Comparison of ENCODE assay signal across 15 cellular contexts in genomic region chr3:108301695-108302404, GRCh38. TPM values are rescaled to one million over a fixed set of nuclear protein-coding genes. Genes with fewer than 3 reads are reported as not detected.
A peak's percentile ranks its signal among the peaks of the same experiment; 100 is the strongest.
DNase-seq lines count a peak whose midpoint lies in the region; ATAC-seq, FAIRE-seq and TF ChIP-seq lines count a peak whose summit lies in the region.
"Had no signal": no experiment of that assay in that cellular context is flagged by ENCODE, and none has a peak within 500 bp of the region (broad histone marks: within the 10 kb centered on the region; RNA-seq: fewer than 3 reads in every experiment).

No MANE protein-coding gene starts in this region.

- H2BK5ac ChIP-seq in trophoblast cell (ENCODE audit: low read depth, low read length, poor library complexity), result no peak overlapping the region

- no peak overlapping the region for H2BK120ac ChIP-seq in trophoblast cell (ENCODE audit: insufficient read depth, low read length, poor library complexity)

- ATAC-seq in HG03354 (IDR thresholded peaks at IDR 0.05; ENCODE audit: poor library complexity, severe bottlenecking, unreplicated experiment), result peak; percentile 58
- peak; percentile 75 for ATAC-seq in activated T-helper 17 cell treated with anti-CD3 and anti-CD28 coated beads, Interleukin-2, amount 50 U/mL, for 72 hours (replicated peaks)
- peak; percentile 85 for ATAC-seq in stimulated activated naive CD8-positive, alpha-beta T cell treated with anti-CD3 and anti-CD28 coated beads, Interleukin-15, amount 100 ng/mL, for 72 hours
- ATAC-seq: left ventricle myocardium superior had no signal

- no peaks in the 10 kb centered on the region for H3K9me3 Mint-ChIP-seq in activated T-helper 17 cell treated with anti-CD3 and anti-CD28 coated beads, Interleukin-2, amount 50 U/mL, for 72 hours
- peaks cover 0 to 5% of the 10 kb centered on the region in 2 donors for H3K9me3 Mint-ChIP-seq in stimulated activated naive CD8-positive, alpha-beta T cell treated with anti-CD3 and anti-CD28 coated beads, Interleukin-15, amount 100 ng/mL, for 72 hours
- H3K9me3 Mint-ChIP-seq: IgD-negative memory B cell had no signal

- H3K4me1 ChIP-seq in trophoblast cell (ENCODE audit: control insufficient read depth in 1 of 2, insufficient read depth in 2 of 2, low read length in 2 of 2), result peaks cover 0 to 11% of the 10 kb centered on the region in 2 experiments
- H3K4me1 ChIP-seq: testis had no signal

- no peaks in the 10 kb centered on the region for H3K79me1 ChIP-seq in trophoblast cell (ENCODE audit: low read length)

- H3K27me3 ChIP-seq in trophoblast cell (ENCODE audit: insufficient read depth, low read length), result no peaks in the 10 kb centered on the region
- H3K27me3 ChIP-seq: testis had no signal

- peak; percentile 15 for DNase-seq in stimulated activated CD4-positive, alpha-beta T cell treated with anti-CD3 and anti-CD28 coated beads, Interleukin-15, amount 100 ng/mL, for 24 hours
- no peak for DNase-seq in stimulated activated CD4-positive, alpha-beta T cell treated with anti-CD3 and anti-CD28 coated beads, Interleukin-12 subunit alpha, Interleukin-12 subunit beta, amount 100 ng/mL, for 4 hours
- peak in 1 of 2 donors; percentile 23 for DNase-seq in stimulated activated naive CD8-positive, alpha-beta T cell treated with anti-CD3 and anti-CD28 coated beads, Interleukin-15, amount 100 ng/mL, for 72 hours
- DNase-seq in H54 (ENCODE audit: insufficient read length, low spot score) (no peak), NCI-H2171 (lab: John Stamatoyannopoulos, UW) (no peak), trophoblast cell (no peak)
- DNase-seq: left ventricle myocardium superior, testis had no signal

- H3K27ac Mint-ChIP-seq in activated T-helper 17 cell treated with anti-CD3 and anti-CD28 coated beads, Interleukin-2, amount 50 U/mL, for 72 hours, result peak overlapping the region; percentile 77
- peak overlapping the region; percentile 92 to 96 for H3K27ac Mint-ChIP-seq in stimulated activated naive CD8-positive, alpha-beta T cell treated with anti-CD3 and anti-CD28 coated beads, Interleukin-15, amount 100 ng/mL, for 72 hours
- H3K27ac Mint-ChIP-seq: IgD-negative memory B cell had no signal

- no peak overlapping the region for H4K8ac ChIP-seq in trophoblast cell (ENCODE audit: low read depth, low read length)

- H2AK5ac ChIP-seq in trophoblast cell (ENCODE audit: low read length), result no peak overlapping the region

- H4K91ac ChIP-seq in trophoblast cell (ENCODE audit: low read depth, low read length), result no peak overlapping the region

- no peaks in the 10 kb centered on the region for H3K36me3 Mint-ChIP-seq in activated T-helper 17 cell treated with anti-CD3 and anti-CD28 coated beads, Interleukin-2, amount 50 U/mL, for 72 hours (ENCODE audit: low read depth)

- no CpG with 5 or more reads among the region's 5 CpGs for WGBS in trophoblast cell (ENCODE audit: extremely low coverage, insufficient coverage, insufficient read length)

- H3K4me2 ChIP-seq in trophoblast cell (ENCODE audit: low read length), result no peak overlapping the region
- H3K4me2 ChIP-seq: PC-9 had no signal

- no peak overlapping the region for H4K12ac ChIP-seq in trophoblast cell (ENCODE audit: low read depth, low read length)

- H3K14ac ChIP-seq in trophoblast cell (ENCODE audit: low read length), result no peak overlapping the region

- peak overlapping the region; percentile 74 for H3K4me3 Mint-ChIP-seq in activated T-helper 17 cell treated with anti-CD3 and anti-CD28 coated beads, Interleukin-2, amount 50 U/mL, for 72 hours
- H3K4me3 Mint-ChIP-seq in stimulated activated naive CD8-positive, alpha-beta T cell treated with anti-CD3 and anti-CD28 coated beads, Interleukin-15, amount 100 ng/mL, for 72 hours, result peak overlapping the region; percentile 66 to 79

- peaks cover 3% of the 10 kb centered on the region for H3K27me3 Mint-ChIP-seq in activated T-helper 17 cell treated with anti-CD3 and anti-CD28 coated beads, Interleukin-2, amount 50 U/mL, for 72 hours
- no peaks in the 10 kb centered on the region for H3K27me3 Mint-ChIP-seq in stimulated activated naive CD8-positive, alpha-beta T cell treated with anti-CD3 and anti-CD28 coated beads, Interleukin-15, amount 100 ng/mL, for 72 hours

- H3K4ac ChIP-seq in trophoblast cell (ENCODE audit: low read depth, low read length), result no peak overlapping the region

- no peak overlapping the region for H3K9ac ChIP-seq in trophoblast cell (ENCODE audit: low read length)

- no peak overlapping the region for H3K27ac ChIP-seq in trophoblast cell (ENCODE audit: low read depth, low read length)
- H3K27ac ChIP-seq: PC-9, testis had no signal

- H3K9me3 ChIP-seq in trophoblast cell (ENCODE audit: insufficient read depth, low read depth, low read length), result no peaks in the 10 kb centered on the region
- H3K9me3 ChIP-seq: testis had no signal

- H3K18ac ChIP-seq in trophoblast cell (ENCODE audit: low read length), result no peak overlapping the region

- no peak overlapping the region for H2BK12ac ChIP-seq in trophoblast cell (ENCODE audit: low read length)

- H3K79me2 ChIP-seq in trophoblast cell (ENCODE audit: control insufficient read depth, insufficient read depth, low read length, poor library complexity), result no peaks in the 10 kb centered on the region

- H3K4me1 Mint-ChIP-seq in activated T-helper 17 cell treated with anti-CD3 and anti-CD28 coated beads, Interleukin-2, amount 50 U/mL, for 72 hours, result peaks cover 21% of the 10 kb centered on the region
- H3K4me1 Mint-ChIP-seq in stimulated activated naive CD8-positive, alpha-beta T cell treated with anti-CD3 and anti-CD28 coated beads, Interleukin-15, amount 100 ng/mL, for 72 hours, result peaks cover 75% of the 10 kb centered on the region

- no peak for TF ChIP-seq POLR2A in H54 (IDR thresholded peaks at IDR 0.05; ENCODE audit: low read depth, low read length)

- H3K36me3 ChIP-seq in trophoblast cell (ENCODE audit: control insufficient read depth in 1 of 2, insufficient read depth in 2 of 2, low read length in 2 of 2), result no peaks in the 10 kb centered on the region

- H3K23ac ChIP-seq in trophoblast cell (ENCODE audit: low read length), result no peak overlapping the region

- no peak overlapping the region for H2AFZ ChIP-seq in trophoblast cell (ENCODE audit: insufficient read depth, low read length, poor library complexity)
- H2AFZ ChIP-seq: PC-9 had no signal

- no peak overlapping the region for H3K4me3 ChIP-seq in trophoblast cell (ENCODE audit: low read depth, low read length)
- H3K4me3 ChIP-seq: PC-9, testis had no signal

- FAIRE-seq in H54 (lab: Jason Lieb, UNC), result no peak
- FAIRE-seq: endothelial cell of umbilical vein had no signal

RNA-seq across cellular contexts. Expression of gene HHLA2, which starts 5.5 kb away (rescaled TPM):
- 1 to 10 TPM; 1.3 to 2.0 TPM for total RNA-seq in activated T-helper 17 cell treated with anti-CD3 and anti-CD28 coated beads, Interleukin-2, amount 50 U/mL, for 72 hours
- polyA plus RNA-seq in trophoblast cell (2013), result 0.01 TPM in 1 of 2 replicates, not detected in the other
- total RNA-seq: endothelial cell of umbilical vein, left ventricle myocardium superior, PC-9, skeletal muscle tissue had no signal
- polyA plus RNA-seq: BJ, endothelial cell of umbilical vein, IgD-negative memory B cell had no signal
